In the genomic region with DNA sequence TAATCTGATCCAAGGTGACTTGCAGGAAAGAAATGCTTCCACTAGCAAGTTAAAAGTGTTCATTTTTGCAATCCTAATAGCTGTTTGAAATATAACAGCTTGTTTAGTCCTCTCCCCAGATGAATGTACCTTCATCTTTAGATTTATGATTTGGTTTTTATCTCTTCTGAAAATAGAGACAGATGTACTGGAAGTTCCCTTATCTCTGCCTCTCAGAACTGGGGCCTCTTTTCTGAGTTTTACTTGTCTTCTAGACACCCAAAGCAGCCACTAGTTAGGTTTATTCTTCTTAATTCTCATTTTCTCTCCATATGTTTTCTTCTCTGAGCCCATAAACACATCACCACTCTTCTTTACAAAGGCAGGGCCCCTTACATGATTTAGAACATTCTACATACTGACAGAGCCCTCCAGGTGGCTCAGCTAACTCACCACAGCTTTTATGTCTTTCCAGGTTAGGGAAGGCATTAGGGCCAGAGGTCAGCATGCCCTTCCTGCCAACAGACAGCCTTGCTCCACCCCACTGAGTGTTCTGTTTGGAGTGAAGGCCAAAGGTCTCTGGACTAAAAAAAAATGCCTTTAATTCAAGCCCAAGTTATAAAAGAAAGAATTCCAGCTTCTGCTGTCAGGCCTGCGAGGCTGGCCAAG, we compare ENCODE assay signal across 10 cellular contexts.
DNase-seq lines count a peak whose midpoint lies in the region; ATAC-seq, FAIRE-seq and TF ChIP-seq lines count a peak whose summit lies in the region.
"Had no signal": no experiment of that assay in that cellular context is flagged by ENCODE, and none has a peak within 500 bp of the region (broad histone marks: within the 10 kb centered on the region; RNA-seq: fewer than 3 reads in every experiment).

No MANE protein-coding gene starts in this region.

- H3K9me3 Mint-ChIP-seq in activated T-cell treated with anti-CD3 and anti-CD28 coated beads, Interleukin-2, amount 50 U/mL, for 24 hours: no peaks in the 10 kb centered on the region
- no peaks in the 10 kb centered on the region for H3K9me3 Mint-ChIP-seq in CD4-positive, alpha-beta memory T cell

- intact Hi-C loops in K562 (cut with micrococcal nuclease): loop anchor here (5.0 to 10.0 kb wide), 2 partner anchors 85 to 277 kb away; no protein-coding TSS in a partner anchor
- intact Hi-C loops in testis (cut with DNase I; ENCODE audit: low total_unique reads): no loop called here
- intact Hi-C loops in CD4-positive, alpha-beta memory T cell (cut with micrococcal nuclease): no loop called here

- H3K36me3 Mint-ChIP-seq in activated T-cell treated with anti-CD3 and anti-CD28 coated beads, Interleukin-2, amount 50 U/mL, for 24 hours (ENCODE audit: low read depth): no peaks in the 10 kb centered on the region
- no peaks in the 10 kb centered on the region for H3K36me3 Mint-ChIP-seq in CD4-positive, alpha-beta memory T cell

- peak; percentile 63 for FAIRE-seq in K562 (lab: Jason Lieb, UNC)
- FAIRE-seq: bronchial epithelial cell had no signal

- H3K27ac ChIP-seq in K562 (ENCODE audit: extremely low read depth, low read depth, low read length) (peak overlapping the region; percentile 77), testis (peak overlapping the region; percentile 58 to 80)
- H3K27ac ChIP-seq in CD4-positive, alpha-beta memory T cell (ENCODE audit: low read depth, low read length): no peak overlapping the region

- H3K4me3 ChIP-seq in K562 (no peak overlapping the region; the same call in 1 of the 2 replicates), mononuclear cell (ENCODE audit: low read length) (peak overlapping the region; percentile 3), testis (no peak overlapping the region)
- H3K4me3 ChIP-seq in CD4-positive, alpha-beta memory T cell (ENCODE audit: low read length in 2 of 2): no peak overlapping the region

- TF ChIP-seq RAD21 in K562 (CRISPR knock-in tag; conservative IDR thresholded peaks at IDR 0.05 in 1 of 2, IDR thresholded peaks at IDR 0.05 in 1 of 2): no peak

- peaks cover 27 to 53% of the 10 kb centered on the region in 2 experiments for H3K4me1 ChIP-seq in K562 (replicated peaks in 1 of 2; ENCODE audit: control insufficient read depth in 2 of 2, insufficient read depth in 2 of 2, low read length in 2 of 2)
- H3K4me1 ChIP-seq in mononuclear cell (ENCODE audit: insufficient read depth, low read length): peaks cover 6% of the 10 kb centered on the region
- peaks cover 43% of the 10 kb centered on the region for H3K4me1 ChIP-seq in testis
- no peaks in the 10 kb centered on the region for H3K4me1 ChIP-seq in CD4-positive, alpha-beta memory T cell (ENCODE audit: insufficient read depth, low read length)

- TF ChIP-seq CTCF in K562 (IDR thresholded peaks at IDR 0.05 in 2 of 3, conservative IDR thresholded peaks at IDR 0.05 in 1 of 3; ENCODE audit: insufficient read depth in 2 of 3, low read depth in 1 of 3, low read length in 3 of 3) (no peak), testis (IDR thresholded peaks at IDR 0.05) (no peak)

- DNase-seq in activated T-cell treated with anti-CD3 and anti-CD28 coated beads, Interleukin-2, amount 50 U/mL, for 24 hours: no peak
- DNase-seq in activated T-cell treated with anti-CD3 and anti-CD28 coated beads for 4 hours (no peak), K562 (ENCODE audit: extremely low read depth in 1 of 4, low spot score in 3 of 4) (peak; percentile 19 to 79 (median 48)), testis (no peak), MV-4-11 (lab: John Stamatoyannopoulos, UW) (no peak)
- no peak for DNase-seq in CD4-positive, alpha-beta memory T cell
- DNase-seq: SIG-M5 had no signal

- no peaks in the 10 kb centered on the region for H3K27me3 ChIP-seq in K562 (ENCODE audit: control insufficient read depth in 2 of 2, insufficient read depth in 2 of 2, low read length in 2 of 2)
- no peaks in the 10 kb centered on the region for H3K27me3 ChIP-seq in mononuclear cell (ENCODE audit: insufficient read depth, low read length)
- H3K27me3 ChIP-seq in testis: no peaks in the 10 kb centered on the region
- H3K27me3 ChIP-seq in CD4-positive, alpha-beta memory T cell (ENCODE audit: insufficient read depth, low read length): no peaks in the 10 kb centered on the region

- WGBS in K562 (ENCODE audit: insufficient coverage, low coverage, missing lambda C conversion rate): 7% methylated on average over 1 of the region's 1 CpG
- WGBS in testis, 2 donors: 40 to 52% methylated on average over 1 of the region's 1 CpG

- CTCF ChIA-PET in K562 (lab: Yijun Ruan, JAX; ENCODE audit: low intra/inter-chr PET ratio): no interaction called here
- CTCF ChIA-PET in CD4-positive, alpha-beta memory T cell (lab: Charles Lee; ENCODE audit: partially characterized antibody): no interaction called here

- H3K27me3 Mint-ChIP-seq in activated T-cell treated with anti-CD3 and anti-CD28 coated beads, Interleukin-2, amount 50 U/mL, for 24 hours: no peaks in the 10 kb centered on the region
- no peaks in the 10 kb centered on the region for H3K27me3 Mint-ChIP-seq in CD4-positive, alpha-beta memory T cell

- TF ChIP-seq EP300 in K562 (IDR thresholded peaks at IDR 0.05; ENCODE audit: low read length): peak; percentile 96

- peak; percentile 60 for ATAC-seq in K562
- no peak for ATAC-seq in GM21529 (IDR thresholded peaks at IDR 0.05; ENCODE audit: unreplicated experiment)

- peak overlapping the region; percentile 44 for H3K4me2 ChIP-seq in K562 (ENCODE audit: insufficient read depth, low read length)

- H4K20me1 ChIP-seq in K562 (replicated peaks; ENCODE audit: control insufficient read depth, insufficient read depth, low read length): no peaks in the 10 kb centered on the region

- peaks cover 46% of the 10 kb centered on the region for H3K4me1 Mint-ChIP-seq in activated T-cell treated with anti-CD3 and anti-CD28 coated beads, Interleukin-2, amount 50 U/mL, for 24 hours (ENCODE audit: low read depth)
- H3K4me1 Mint-ChIP-seq in CD4-positive, alpha-beta memory T cell: peaks cover 2 to 9% (median 6%) of the 10 kb centered on the region in 4 donors

- H3K36me3 ChIP-seq in K562 (ENCODE audit: control insufficient read depth, insufficient read depth, low read length) (no peaks in the 10 kb centered on the region), testis (ENCODE audit: low read depth, missing control alignments) (no peaks in the 10 kb centered on the region)
- no peaks in the 10 kb centered on the region for H3K36me3 ChIP-seq in CD4-positive, alpha-beta memory T cell (ENCODE audit: insufficient read depth, low read length)

- BruUV-seq in K562 (replicated peaks; lab: Mats Ljungman, UMichigan): no TSS peak

- peak overlapping the region; percentile 53 for H3K4me3 Mint-ChIP-seq in activated T-cell treated with anti-CD3 and anti-CD28 coated beads, Interleukin-2, amount 50 U/mL, for 24 hours
- no peak overlapping the region for H3K4me3 Mint-ChIP-seq in CD4-positive, alpha-beta memory T cell

- TF ChIP-seq POLR2A in K562 (conservative IDR thresholded peaks at IDR 0.05): no peak
- no peak for TF ChIP-seq POLR2A in testis (IDR thresholded peaks at IDR 0.05)

- H3K9me1 ChIP-seq in K562 (ENCODE audit: control insufficient read depth, insufficient read depth, low read length): no peaks in the 10 kb centered on the region

- peak overlapping the region; percentile 15 to 35; a peak in 3 of 4 replicates for H3K9ac ChIP-seq in K562 (ENCODE audit: insufficient read depth in 1 of 2, low read depth in 2 of 2, low read length in 2 of 2)

- in situ Hi-C loops in K562 (cut with MboI): no loop called here

- H3K9me3 ChIP-seq in K562 (replicated peaks; ENCODE audit: control insufficient read depth, insufficient read depth, low read depth, low read length) (no peaks in the 10 kb centered on the region), mononuclear cell (ENCODE audit: low read depth, low read length) (no peaks in the 10 kb centered on the region), testis (no peaks in the 10 kb centered on the region)
- H3K9me3 ChIP-seq in CD4-positive, alpha-beta memory T cell (ENCODE audit: control insufficient read depth in 1 of 2, low read length in 2 of 2): no peaks in the 10 kb centered on the region

- POLR2A ChIA-PET in K562 (lab: Yijun Ruan, JAX): interaction anchor here (0.7 to 2.4 kb wide), 6 partner anchors 9 to 132 kb away, joined by 3 to 11 read pairs (median 3); no protein-coding TSS in a partner anchor
- POLR2A ChIA-PET in CD4-positive, alpha-beta memory T cell (lab: Charles Lee; ENCODE audit: partially characterized antibody): no interaction called here

- H2AFZ ChIP-seq in K562 (ENCODE audit: low read depth, low read length): peak overlapping the region; percentile 84

- no peaks in the 10 kb centered on the region for H3K79me2 ChIP-seq in K562 (ENCODE audit: control insufficient read depth, insufficient read depth, low read length)

- H3K27ac Mint-ChIP-seq in activated T-cell treated with anti-CD3 and anti-CD28 coated beads, Interleukin-2, amount 50 U/mL, for 24 hours: peak overlapping the region; percentile 86
- no peak overlapping the region for H3K27ac Mint-ChIP-seq in CD4-positive, alpha-beta memory T cell

TF ChIP-seq in K562, 482 proteins besides CTCF, POLR2A, EP300 and RAD21 (continues in another document):
- TF ChIP-seq, protein P1, sequence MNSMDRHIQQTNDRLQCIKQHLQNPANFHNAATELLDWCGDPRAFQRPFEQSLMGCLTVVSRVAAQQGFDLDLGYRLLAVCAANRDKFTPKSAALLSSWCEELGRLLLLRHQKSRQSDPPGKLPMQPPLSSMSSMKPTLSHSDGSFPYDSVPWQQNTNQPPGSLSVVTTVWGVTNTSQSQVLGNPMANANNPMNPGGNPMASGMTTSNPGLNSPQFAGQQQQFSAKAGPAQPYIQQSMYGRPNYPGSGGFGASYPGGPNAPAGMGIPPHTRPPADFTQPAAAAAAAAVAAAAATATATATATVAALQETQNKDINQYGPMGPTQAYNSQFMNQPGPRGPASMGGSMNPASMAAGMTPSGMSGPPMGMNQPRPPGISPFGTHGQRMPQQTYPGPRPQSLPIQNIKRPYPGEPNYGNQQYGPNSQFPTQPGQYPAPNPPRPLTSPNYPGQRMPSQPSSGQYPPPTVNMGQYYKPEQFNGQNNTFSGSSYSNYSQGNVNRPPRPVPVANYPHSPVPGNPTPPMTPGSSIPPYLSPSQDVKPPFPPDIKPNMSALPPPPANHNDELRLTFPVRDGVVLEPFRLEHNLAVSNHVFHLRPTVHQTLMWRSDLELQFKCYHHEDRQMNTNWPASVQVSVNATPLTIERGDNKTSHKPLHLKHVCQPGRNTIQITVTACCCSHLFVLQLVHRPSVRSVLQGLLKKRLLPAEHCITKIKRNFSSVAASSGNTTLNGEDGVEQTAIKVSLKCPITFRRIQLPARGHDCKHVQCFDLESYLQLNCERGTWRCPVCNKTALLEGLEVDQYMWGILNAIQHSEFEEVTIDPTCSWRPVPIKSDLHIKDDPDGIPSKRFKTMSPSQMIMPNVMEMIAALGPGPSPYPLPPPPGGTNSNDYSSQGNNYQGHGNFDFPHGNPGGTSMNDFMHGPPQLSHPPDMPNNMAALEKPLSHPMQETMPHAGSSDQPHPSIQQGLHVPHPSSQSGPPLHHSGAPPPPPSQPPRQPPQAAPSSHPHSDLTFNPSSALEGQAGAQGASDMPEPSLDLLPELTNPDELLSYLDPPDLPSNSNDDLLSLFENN (IDR thresholded peaks at IDR 0.05; ENCODE audit: low read depth in 2 of 2, low read length in 2 of 2): peak in 1 of 2 experiments; percentile 89; a peak in 2 of 4 replicates
- TF ChIP-seq YBX1 (IDR thresholded peaks at IDR 0.05) (no peak), PTRF (tag; IDR thresholded peaks at IDR 0.05) (0 out of 2 replicates have a peak, but pooled peaks have one; percentile 31), HDAC3 (IDR thresholded peaks at IDR 0.05; ENCODE audit: borderline replicate concordance, partially characterized antibody) (peak; percentile 90)

Comparison
In these comparisons a context has a peak if more than half of its experiments do, and no peak if none do; other contexts are left out.
1. DNase-seq: peak in K562 (4 of 4); none in activated T-cell treated with anti-CD3 and anti-CD28 coated beads, Interleukin-2, amount 50 U/mL, for 24 hours (single experiment), activated T-cell treated with anti-CD3 and anti-CD28 coated beads for 4 hours (single experiment), testis (single experiment), CD4-positive, alpha-beta memory T cell (0 of 5) and MV-4-11 (single experiment).